Comparison of ENCODE assay signal across 15 cellular contexts in genomic region chr12:13206560-13206897, GRCh38. TPM values are rescaled to one million over a fixed set of nuclear protein-coding genes. Genes with fewer than 3 reads are reported as not detected.
DNase-seq lines count a peak whose midpoint lies in the region; ATAC-seq and TF ChIP-seq lines count a peak whose summit lies in the region.
"Had no signal": no experiment of that assay in that cellular context is flagged by ENCODE, and none has a peak within 500 bp of the region (broad histone marks: within the 10 kb centered on the region; RNA-seq: fewer than 3 reads in every experiment).

No MANE protein-coding gene starts in this region.

- H3K36me3 ChIP-seq in ACC112 (ENCODE audit: insufficient read depth, low read length) (peaks cover 17% of the 10 kb centered on the region; the same call in 1 of the 2 replicates), HUES6 (ENCODE audit: control insufficient read depth, insufficient read depth, low read length) (no peaks in the 10 kb centered on the region), adipocyte (ENCODE audit: control insufficient read depth, insufficient read depth, low read length, severe bottlenecking) (peaks cover 45% of the 10 kb centered on the region)
- H3K36me3 ChIP-seq: tibial nerve had no signal

- H3K9ac ChIP-seq in HUES6 (ENCODE audit: low read length) (peak overlapping the region; percentile 17), adipocyte (ENCODE audit: low read length) (peak overlapping the region; percentile 96)

- H3K27ac Mint-ChIP-seq in nephron, result peak overlapping the region; percentile 28 to 99 (median 65)
- H3K27ac Mint-ChIP-seq in stimulated activated naive CD8-positive, alpha-beta T cell treated with anti-CD3 and anti-CD28 coated beads, Interleukin-15, amount 100 ng/mL, for 72 hours, result no peak overlapping the region
- H3K27ac Mint-ChIP-seq: activated T-cell treated with anti-CD3 and anti-CD28 coated beads, Interleukin-2, amount 50 U/mL, for 72 hours had no signal

- H3K9me3 ChIP-seq in HUES6 (ENCODE audit: control insufficient read depth, insufficient read depth, low read depth, low read length) (no peaks in the 10 kb centered on the region), adipocyte (ENCODE audit: control insufficient read depth, low read length) (no peaks in the 10 kb centered on the region)
- H3K9me3 ChIP-seq: tibial nerve had no signal

- peak overlapping the region in 1 of 3 experiments; percentile 10 for H3K4me3 Mint-ChIP-seq in nephron
- H3K4me3 Mint-ChIP-seq in stimulated activated naive CD8-positive, alpha-beta T cell treated with anti-CD3 and anti-CD28 coated beads, Interleukin-15, amount 100 ng/mL, for 72 hours, result peak overlapping the region in 1 of 2 donors; percentile 38
- H3K4me3 Mint-ChIP-seq: CD4-positive, alpha-beta memory T cell; central memory CD8-positive, alpha-beta T cell had no signal

- H3K27me3 ChIP-seq in ACC112 (ENCODE audit: insufficient read depth, low read length), result no peaks in the 10 kb centered on the region
- H3K27me3 ChIP-seq in HUES6 (ENCODE audit: control insufficient read depth, insufficient read depth, low read length), result 0 out of 2 replicates have a peak, but pooled peaks cover 2% of the 10 kb centered on the region
- H3K27me3 ChIP-seq in adipocyte (replicated peaks; ENCODE audit: control insufficient read depth, insufficient read depth, low read length), result no peaks in the 10 kb centered on the region
- H3K27me3 ChIP-seq: foreskin keratinocyte, tibial nerve had no signal

- H3K4me1 Mint-ChIP-seq in nephron, result peaks cover 87% of the 10 kb centered on the region
- peaks cover 48% of the 10 kb centered on the region for H3K4me1 Mint-ChIP-seq in stimulated activated naive CD8-positive, alpha-beta T cell treated with anti-CD3 and anti-CD28 coated beads, Interleukin-15, amount 100 ng/mL, for 72 hours

- peaks cover 14% of the 10 kb centered on the region for H3K27me3 Mint-ChIP-seq in nephron (ENCODE audit: low read depth)
- peaks cover 12% of the 10 kb centered on the region for H3K27me3 Mint-ChIP-seq in stimulated activated naive CD8-positive, alpha-beta T cell treated with anti-CD3 and anti-CD28 coated beads, Interleukin-15, amount 100 ng/mL, for 72 hours
- H3K27me3 Mint-ChIP-seq: CD4-positive, alpha-beta memory T cell had no signal

- H3K9me3 Mint-ChIP-seq in nephron, result no peaks in the 10 kb centered on the region
- no peaks in the 10 kb centered on the region for H3K9me3 Mint-ChIP-seq in stimulated activated naive CD8-positive, alpha-beta T cell treated with anti-CD3 and anti-CD28 coated beads, Interleukin-15, amount 100 ng/mL, for 72 hours
- H3K9me3 Mint-ChIP-seq: activated T-cell treated with anti-CD3 and anti-CD28 coated beads, Interleukin-2, amount 50 U/mL, for 72 hours; CD4-positive, alpha-beta memory T cell; central memory CD8-positive, alpha-beta T cell had no signal

- peaks cover 95% of the 10 kb centered on the region for H3K79me2 ChIP-seq in ACC112 (ENCODE audit: control insufficient read depth, insufficient read depth, low read length, unreplicated experiment)

- H3K36me3 Mint-ChIP-seq in nephron (ENCODE audit: low read depth), result no peaks in the 10 kb centered on the region
- H3K36me3 Mint-ChIP-seq: CD4-positive, alpha-beta memory T cell had no signal

- H2AFZ ChIP-seq in ACC112 (ENCODE audit: low read length, unreplicated experiment), result no peak overlapping the region

- H3K4me1 ChIP-seq in ACC112 (ENCODE audit: control insufficient read depth, insufficient read depth, low read length, unreplicated experiment) (peaks cover 98% of the 10 kb centered on the region), HUES6 (ENCODE audit: control insufficient read depth, insufficient read depth, low read length) (peaks cover 60% of the 10 kb centered on the region), adipocyte (ENCODE audit: control insufficient read depth, insufficient read depth, low read length) (peaks cover 98% of the 10 kb centered on the region)

- H3K27ac ChIP-seq in ACC112 (ENCODE audit: low read depth, low read length) (peak overlapping the region; percentile 99), HUES6 (ENCODE audit: low read depth, low read length) (no peak overlapping the region)

- intact Hi-C loops in posterior vena cava (cut with DNase I), result loop anchor here (5.0 to 10.0 kb wide), 2 partner anchors 292 to 294 kb away; no protein-coding TSS in a partner anchor

- peak overlapping the region; percentile 53 for H3K4me3 ChIP-seq in ACC112 (ENCODE audit: low read depth, low read length)
- H3K4me3 ChIP-seq in HUES6 (ENCODE audit: low read depth, low read length), result no peak overlapping the region
- H3K4me3 ChIP-seq in adipocyte (ENCODE audit: low read length), result peak overlapping the region; percentile 37
- H3K4me3 ChIP-seq: tibial nerve had no signal

- no peak for TF ChIP-seq CTCF in nephron (IDR thresholded peaks at IDR 0.05; ENCODE audit: unreplicated experiment in 3 of 3)

- ATAC-seq in HG03378 (IDR thresholded peaks at IDR 0.05; ENCODE audit: unreplicated experiment), result no peak
- ATAC-seq in stimulated activated naive CD8-positive, alpha-beta T cell treated with anti-CD3 and anti-CD28 coated beads, Interleukin-15, amount 100 ng/mL, for 72 hours, result no peak

- DNase-seq in adipocyte (ENCODE audit: low read depth) (no peak), posterior vena cava (ENCODE audit: low spot score) (no peak), dedifferentiated amniotic fluid mesenchymal stem cell (ENCODE audit: extremely low spot score) (no peak)
- DNase-seq in stimulated activated naive CD8-positive, alpha-beta T cell treated with anti-CD3 and anti-CD28 coated beads, Interleukin-15, amount 100 ng/mL, for 72 hours, result no peak
- DNase-seq: CD4-positive, alpha-beta memory T cell; NCI-H2029; posterior cingulate gyrus had no signal

RNA-seq across cellular contexts. Expression of gene EMP1, which starts 10.0 kb away (rescaled TPM):
- total RNA-seq in posterior vena cava, result 100 to 1,000 TPM; 596 to 746 TPM

Comparison
In these comparisons a context has a peak if more than half of its experiments do, and no peak if none do; other contexts are left out.
1. H3K27ac Mint-ChIP-seq: peak in nephron (3 of 3); none in stimulated activated naive CD8-positive, alpha-beta T cell treated with anti-CD3 and anti-CD28 coated beads, Interleukin-15, amount 100 ng/mL, for 72 hours (0 of 2).